ENCODE assay signal across 8 cellular contexts in genomic region chr11:46649180-46649738, GRCh38. TPM values are rescaled to one million over a fixed set of nuclear protein-coding genes. Genes with fewer than 3 reads are reported as not detected.
DNase-seq lines count a peak whose midpoint lies in the region; ATAC-seq, FAIRE-seq and TF ChIP-seq lines count a peak whose summit lies in the region.

No MANE protein-coding gene starts in this region.

- DNase-seq in HT1080 (ENCODE audit: low read depth) (peak; percentile 92), body of pancreas (peak in 3 of 4 donors; percentile 30 to 66 (median 36)), islet precursor cell (peak; percentile 67), smooth muscle cell (lab: John Stamatoyannopoulos, UW; ENCODE audit: unreplicated experiment) (no peak), NCI-H2227 (lab: John Stamatoyannopoulos, UW; ENCODE audit: unreplicated experiment) (no peak), small intestine (no peak)
- DNase-seq in effector CD8-positive, alpha-beta T cell (lab: John Stamatoyannopoulos, UW), result no peak

- H2AFZ ChIP-seq in smooth muscle cell (ENCODE audit: low read depth), result peak overlapping the region; percentile 63

- peak; percentile 53 for ATAC-seq in body of pancreas
- ATAC-seq in GM18519 (IDR thresholded peaks at IDR 0.05; ENCODE audit: low FRiP score, unreplicated experiment), result no peak

- H3K36me3 ChIP-seq in body of pancreas (replicated peaks in 1 of 2; ENCODE audit: insufficient read depth in 1 of 2, low read depth in 2 of 2) (peaks cover 0 to 53% of the 10 kb centered on the region in 2 donors), smooth muscle cell (ENCODE audit: low read depth) (peaks cover 5% of the 10 kb centered on the region), small intestine (ENCODE audit: control insufficient read depth in 2 of 2, insufficient read depth in 2 of 2, low read length in 2 of 2) (peaks cover 6 to 23% of the 10 kb centered on the region in 2 donors)

- H3K27me3 ChIP-seq in body of pancreas (no peaks in the 10 kb centered on the region), smooth muscle cell (ENCODE audit: low read depth) (no peaks in the 10 kb centered on the region), small intestine (ENCODE audit: control insufficient read depth in 2 of 2, insufficient read depth in 2 of 2, low read length in 2 of 2) (no peaks in the 10 kb centered on the region)

- H3K4me1 ChIP-seq in body of pancreas (no peaks in the 10 kb centered on the region), smooth muscle cell (ENCODE audit: low read depth) (peaks cover 16% of the 10 kb centered on the region), small intestine (ENCODE audit: control insufficient read depth in 2 of 2, insufficient read depth in 1 of 2, low read depth in 1 of 2, low read length in 1 of 2) (no peaks in the 10 kb centered on the region)

- no peak overlapping the region for H3K4me3 ChIP-seq in body of pancreas
- H3K4me3 ChIP-seq in smooth muscle cell, result peak overlapping the region; percentile 1
- no peak overlapping the region for H3K4me3 ChIP-seq in small intestine (ENCODE audit: low read depth in 1 of 2, low read length in 2 of 2)

- 65 to 71% methylated on average over 2 of the region's 2 CpGs for WGBS in body of pancreas, 2 donors
- 20% methylated on average over 2 of the region's 2 CpGs for WGBS in smooth muscle cell (ENCODE audit: low lambda C conversion rate)
- WGBS in small intestine, 3 donors, result 59 to 90% (median 90%) methylated on average over 2 of the region's 2 CpGs

- TF ChIP-seq POLR2A in body of pancreas (IDR thresholded peaks at IDR 0.05), result no peak

- H3K9ac ChIP-seq in smooth muscle cell (ENCODE audit: low read depth), result peak overlapping the region; percentile 93

- FAIRE-seq in small intestine (lab: Jason Lieb, UNC), result no peak

- peak overlapping the region in 1 of 4 donors; percentile 45 for H3K27ac ChIP-seq in body of pancreas
- peak overlapping the region; percentile 98 for H3K27ac ChIP-seq in smooth muscle cell (ENCODE audit: low read depth)
- H3K27ac ChIP-seq in small intestine (ENCODE audit: low read depth in 1 of 2, low read length in 1 of 2), result peak overlapping the region in 1 of 2 donors; percentile 18

- TF ChIP-seq CTCF in body of pancreas (IDR thresholded peaks at IDR 0.05) (no peak), smooth muscle cell (IDR thresholded peaks at IDR 0.05; ENCODE audit: borderline replicate concordance, insufficient read depth, poor library complexity, severe bottlenecking) (no peak)

- peaks cover 13% of the 10 kb centered on the region for H3F3A ChIP-seq in smooth muscle cell (ENCODE audit: low read depth)

- intact Hi-C loops in body of pancreas (cut with DNase I), result no loop called here

- no peaks in the 10 kb centered on the region for H3K79me2 ChIP-seq in smooth muscle cell (ENCODE audit: low read depth)

- peak overlapping the region; percentile 76 for H3K4me2 ChIP-seq in smooth muscle cell

- no peaks in the 10 kb centered on the region for H4K20me1 ChIP-seq in smooth muscle cell (ENCODE audit: low read depth)

- H3K9me3 ChIP-seq in body of pancreas (no peaks in the 10 kb centered on the region), smooth muscle cell (replicated peaks; ENCODE audit: low read depth) (no peaks in the 10 kb centered on the region), small intestine (ENCODE audit: control insufficient read depth, low read depth) (no peaks in the 10 kb centered on the region)

RNA-seq across cellular contexts. Expression of gene ATG13, which starts 31.9 kb away (rescaled TPM):
- 68.6 and 117 TPM in 2 replicates for total RNA-seq in HT1080 (2014; rRNA removed; shearing (Covaris generic))
- 54.8 and 61.7 TPM in 2 replicates for polyA plus RNA-seq in HT1080 (2015; cell fraction: cytosol; rRNA removed)
- 73.1 and 78.6 TPM in 2 replicates for polyA plus RNA-seq in HT1080 (2015; cell fraction: nucleus; rRNA removed)
- total RNA-seq in body of pancreas (10 to 100 TPM; 36.8 to 76.8 TPM), smooth muscle cell (60.2 and 96.5 TPM in 2 replicates)
- polyA plus RNA-seq in smooth muscle cell (65.6 and 66.3 TPM in 2 replicates), small intestine (10 to 100 TPM; 35.7 to 38.8 (median 36.0) TPM)

RNA-seq across cellular contexts. Expression of gene HARBI1, which starts 32.2 kb away (rescaled TPM):
- total RNA-seq in HT1080 (2014; rRNA removed; shearing (Covaris generic)), result 4.5 TPM in 2 replicates
- polyA plus RNA-seq in HT1080 (2015; cell fraction: cytosol; rRNA removed), result 4.2 and 4.5 TPM in 2 replicates
- 3.7 and 5.3 TPM in 2 replicates for polyA plus RNA-seq in HT1080 (2015; cell fraction: nucleus; rRNA removed)
- total RNA-seq in body of pancreas (1 to 10 TPM; 2.0 to 2.6 TPM), smooth muscle cell (2.5 and 2.9 TPM in 2 replicates)
- polyA plus RNA-seq in smooth muscle cell (2.4 and 5.1 TPM in 2 replicates), small intestine (1 to 10 TPM; 3.0 to 3.4 (median 3.1) TPM)

RNA-seq across cellular contexts. Expression of gene ARHGAP1, which starts 51.2 kb away (rescaled TPM):
- 27.4 and 46.9 TPM in 2 replicates for total RNA-seq in HT1080 (2014; rRNA removed; shearing (Covaris generic))
- polyA plus RNA-seq in HT1080 (2015; cell fraction: cytosol; rRNA removed), result 58.3 and 63.3 TPM in 2 replicates
- 69.0 and 76.2 TPM in 2 replicates for polyA plus RNA-seq in HT1080 (2015; cell fraction: nucleus; rRNA removed)
- 10 to 100 TPM; 27.8 to 43.5 TPM for total RNA-seq in body of pancreas
- total RNA-seq in smooth muscle cell, result 31.0 and 40.9 TPM in 2 replicates
- 92.8 and 98.4 TPM in 2 replicates for polyA plus RNA-seq in smooth muscle cell
- polyA plus RNA-seq in small intestine, result 10 to 100 TPM; 18.6 to 29.6 (median 22.4) TPM

RNA-seq across cellular contexts. Expression of gene ZNF408, which starts 51.6 kb away (rescaled TPM):
- total RNA-seq in HT1080 (2014; rRNA removed; shearing (Covaris generic)), result 11.5 and 11.8 TPM in 2 replicates
- polyA plus RNA-seq in HT1080 (2015; cell fraction: cytosol; rRNA removed), result 9.5 and 15.7 TPM in 2 replicates
- polyA plus RNA-seq in HT1080 (2015; cell fraction: nucleus; rRNA removed), result 22.5 and 29.9 TPM in 2 replicates
- total RNA-seq in body of pancreas (1 to 10 TPM; 6.5 to 7.9 TPM), smooth muscle cell (6.2 and 13.3 TPM in 2 replicates)
- polyA plus RNA-seq in smooth muscle cell (15.8 and 24.1 TPM in 2 replicates), small intestine (10 to 100 TPM in 2 of 3 donors, 1 to 10 TPM in 1; 8.7 to 11.6 (median 11.4) TPM)

RNA-seq across cellular contexts. Expression of gene AMBRA1, which starts 55.4 kb away (rescaled TPM):
- 15.3 and 17.2 TPM in 2 replicates for total RNA-seq in HT1080 (2014; rRNA removed; shearing (Covaris generic))
- polyA plus RNA-seq in HT1080 (2015; cell fraction: cytosol; rRNA removed), result 9.2 and 12.1 TPM in 2 replicates
- polyA plus RNA-seq in HT1080 (2015; cell fraction: nucleus; rRNA removed), result 20.5 and 27.2 TPM in 2 replicates
- total RNA-seq in body of pancreas (10 to 100 TPM; 17.6 to 43.2 TPM), smooth muscle cell (24.2 and 38.3 TPM in 2 replicates)
- polyA plus RNA-seq in smooth muscle cell (10.3 and 11.5 TPM in 2 replicates), small intestine (10 to 100 TPM in 1 of 3 donors, 1 to 10 TPM in 2; 7.8 to 15.8 (median 9.4) TPM)

Comparison
In these comparisons a context has a peak if more than half of its experiments do, and no peak if none do; other contexts are left out.
1. DNase-seq: peak in HT1080 (single experiment), body of pancreas (3 of 4) and islet precursor cell (single experiment); none in smooth muscle cell (single experiment), effector CD8-positive, alpha-beta T cell (single experiment), NCI-H2227 (single experiment) and small intestine (single experiment).